In the genomic region with DNA sequence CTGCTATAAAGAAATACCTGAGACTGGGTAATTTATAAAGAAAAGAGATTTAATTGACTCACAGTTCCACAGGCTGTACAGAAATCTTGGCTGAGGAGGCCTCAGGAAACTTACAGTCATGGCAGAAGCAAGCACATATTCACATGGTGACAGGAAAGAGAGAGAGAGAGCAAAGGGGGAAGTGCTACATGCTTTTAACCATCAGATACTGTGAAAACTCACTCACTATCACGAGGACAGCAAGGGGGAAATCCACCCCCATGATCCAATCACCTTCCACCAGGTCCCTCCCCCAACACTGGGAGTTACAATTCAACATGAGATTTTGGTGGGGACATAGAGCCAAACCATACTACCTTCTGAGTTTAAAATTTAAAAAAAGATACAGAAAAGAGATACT, we compare ENCODE assay signal across 10 cellular contexts. TPM values are rescaled to one million over a fixed set of nuclear protein-coding genes. Genes with fewer than 3 reads are reported as not detected.
"Had no signal": no experiment of that assay in that cellular context is flagged by ENCODE, and none has a peak within 500 bp of the region (broad histone marks: within the 10 kb centered on the region; RNA-seq: fewer than 3 reads in every experiment).

No MANE protein-coding gene starts in this region.

RNA-seq across cellular contexts. Expression of a gene that starts 41.7 kb away (rescaled TPM):
- total RNA-seq: activated B cell treated with CpG ODN at 0.5 μM for 24 hours; activated CD4-positive, alpha-beta memory T cell treated with anti-CD3 and anti-CD28 coated beads for 36 hours; activated CD4-positive, alpha-beta T cell treated with anti-CD3 and anti-CD28 coated beads, Interleukin-2, amount 10 ng/mL, durations not matched to agents 7 days and 5 days; activated CD8-positive, alpha-beta memory T cell treated with anti-CD3 and anti-CD28 coated beads for 36 hours; cardiac muscle cell; LHCN-M2; M059J; OCI-LY7; Right ventricle myocardium inferior had no signal
- polyA plus RNA-seq: K562 had no signal

RNA-seq across cellular contexts. Expression of a gene that starts 44.9 kb away (rescaled TPM):
- total RNA-seq: activated B cell treated with CpG ODN at 0.5 μM for 24 hours; activated CD4-positive, alpha-beta memory T cell treated with anti-CD3 and anti-CD28 coated beads for 36 hours; activated CD4-positive, alpha-beta T cell treated with anti-CD3 and anti-CD28 coated beads, Interleukin-2, amount 10 ng/mL, durations not matched to agents 7 days and 5 days; activated CD8-positive, alpha-beta memory T cell treated with anti-CD3 and anti-CD28 coated beads for 36 hours; cardiac muscle cell; K562; LHCN-M2; M059J; OCI-LY7; Right ventricle myocardium inferior had no signal
- polyA plus RNA-seq: K562 had no signal
